8 cellular contexts compared by ENCODE assay signal in genomic region chr5:53110156-53110555, GRCh38. TPM values are rescaled to one million over a fixed set of nuclear protein-coding genes. Genes with fewer than 3 reads are reported as not detected.
DNase-seq lines count a peak whose midpoint lies in the region; ATAC-seq and TF ChIP-seq lines count a peak whose summit lies in the region.

No MANE protein-coding gene starts in this region.

- TF ChIP-seq CTCF in HEK293 (tag by site-specific recombination; IDR thresholded peaks at IDR 0.05) (no peak), SK-N-SH (IDR thresholded peaks at IDR 0.05) (no peak), fibroblast of the aortic adventitia (IDR thresholded peaks at IDR 0.05; ENCODE audit: insufficient read depth, low read length) (no peak), retinal pigment epithelial cell (conservative IDR thresholded peaks at IDR 0.05; ENCODE audit: low read depth, low read length) (no peak), foreskin keratinocyte (conservative IDR thresholded peaks at IDR 0.05) (no peak)

- POLR2A ChIA-PET in HEK293 (lab: Yijun Ruan, JAX) (interaction anchor here (0.5 to 1.7 kb wide), 13 partner anchors 9 to 967 kb away, joined by 3 to 9 read pairs (median 3); partner anchors contain the start of gene ITGA2), SK-N-SH (lab: Yijun Ruan, JAX) (no interaction called here)

- CTCF ChIA-PET in HEK293 (lab: Yijun Ruan, JAX): interaction anchor here (0.7 to 1.6 kb wide), 6 partner anchors 11 to 194 kb away, joined by 3 to 5 read pairs (median 3); no protein-coding TSS in a partner anchor
- CTCF ChIA-PET in SK-N-SH (lab: Yijun Ruan, JAX): interaction anchor here (1.5 to 1.7 kb wide), 3 partner anchors 11 to 162 kb away, joined by 3 to 6 read pairs (median 4); no protein-coding TSS in a partner anchor

- peak overlapping the region; percentile 86 for H3K4me2 ChIP-seq in SK-N-SH

- no peaks in the 10 kb centered on the region for H4K20me1 ChIP-seq in SK-N-SH (ENCODE audit: insufficient read depth)

- no peaks in the 10 kb centered on the region for H3K9me2 ChIP-seq in SK-N-SH

- H3K36me3 ChIP-seq in HEK293 (ENCODE audit: control insufficient read depth in 2 of 2, insufficient read depth in 1 of 2, low read length in 2 of 2) (peaks cover 2 to 25% of the 10 kb centered on the region in 2 experiments; a peak in 2 of 3 replicates), SK-N-SH (replicated peaks in 1 of 2; ENCODE audit: control insufficient read depth in 1 of 2, insufficient read depth in 2 of 2, low read length in 1 of 2) (peaks cover 0 to 22% of the 10 kb centered on the region in 2 experiments)

- peak; percentile 16 for ATAC-seq in GM18498 (IDR thresholded peaks at IDR 0.05; ENCODE audit: unreplicated experiment)
- ATAC-seq in foreskin keratinocyte: no peak

- WGBS in SK-N-SH (ENCODE audit: low lambda C conversion rate): 1% methylated on average over 6 of the region's 6 CpGs

- H3K27ac ChIP-seq in HEK293 (ENCODE audit: extremely low read depth, low read depth, low read length): peak overlapping the region; percentile 72; the same call in 1 of the 2 replicates
- H3K27ac ChIP-seq in SK-N-SH (ENCODE audit: low read depth in 2 of 2, low read length in 1 of 2): peak overlapping the region in 1 of 2 experiments; percentile 89; a peak in 3 of 4 replicates
- H3K27ac ChIP-seq in foreskin keratinocyte: no peak overlapping the region

- H3K4me1 ChIP-seq in HEK293 (ENCODE audit: control insufficient read depth, insufficient read depth, low read length) (peaks cover 10% of the 10 kb centered on the region; the same call in 1 of the 2 replicates), SK-N-SH (ENCODE audit: control insufficient read depth in 1 of 2, insufficient read depth in 2 of 2, low read depth in 1 of 2, low read length in 1 of 2) (peaks cover 6 to 9% of the 10 kb centered on the region in 2 experiments; a peak in 2 of 4 replicates), foreskin keratinocyte (peaks cover 8% of the 10 kb centered on the region)

- H3F3A ChIP-seq in SK-N-SH (replicated peaks; ENCODE audit: insufficient read depth): peaks cover 7% of the 10 kb centered on the region

- H3K27me3 ChIP-seq in SK-N-SH (ENCODE audit: insufficient read depth): no peaks in the 10 kb centered on the region
- H3K27me3 ChIP-seq in foreskin keratinocyte: no peaks in the 10 kb centered on the region

- DNase-seq in SK-N-SH (no peak), fibroblast of the aortic adventitia (ENCODE audit: low read depth) (no peak), retinal pigment epithelial cell (ENCODE audit: low read depth) (no peak), SHP77 (lab: John Stamatoyannopoulos, UW) (no peak), HUDEP-2 (lab: John Stamatoyannopoulos, UW; ENCODE audit: unreplicated experiment in 76 of 76) (no peak), foreskin keratinocyte (no peak)

- H3K4me3 ChIP-seq in HEK293 (ENCODE audit: low read depth, low read length): peak overlapping the region; percentile 80
- peak overlapping the region; percentile 75 to 84 for H3K4me3 ChIP-seq in SK-N-SH (ENCODE audit: low read depth in 2 of 2, low read length in 1 of 2)
- peak overlapping the region; percentile 88 for H3K4me3 ChIP-seq in fibroblast of the aortic adventitia (ENCODE audit: low read depth, low read length)
- H3K4me3 ChIP-seq in retinal pigment epithelial cell (ENCODE audit: low read length): peak overlapping the region; percentile 81

- TF ChIP-seq EP300 in SK-N-SH (IDR thresholded peaks at IDR 0.05; ENCODE audit: borderline replicate concordance in 1 of 2, low read depth in 1 of 2, low read length in 1 of 2): no peak

- peaks cover 31% of the 10 kb centered on the region for H3K79me2 ChIP-seq in SK-N-SH (ENCODE audit: insufficient read depth)

- H3K9me3 ChIP-seq in HEK293 (ENCODE audit: control insufficient read depth, insufficient read depth, low read depth, low read length) (no peaks in the 10 kb centered on the region), SK-N-SH (no peaks in the 10 kb centered on the region)

- H3K9ac ChIP-seq in SK-N-SH: peak overlapping the region; percentile 56

- TF ChIP-seq RAD21 in SK-N-SH (IDR thresholded peaks at IDR 0.05; ENCODE audit: low read length): no peak

- peak overlapping the region; percentile 66 for H2AFZ ChIP-seq in SK-N-SH (ENCODE audit: low read depth)

TF ChIP-seq in HEK293, 187 proteins besides CTCF, POLR2A, EP300 and RAD21:
- no peak for TF ChIP-seq ZNF174 (tag by site-specific recombination; IDR thresholded peaks at IDR 0.05)
- no peak for TF ChIP-seq GFI1B (tag by site-specific recombination; IDR thresholded peaks at IDR 0.05)
- no peak for TF ChIP-seq ZNF140 (tag by site-specific recombination; IDR thresholded peaks at IDR 0.05)
- TF ChIP-seq ZNF335 (tag by site-specific recombination; conservative IDR thresholded peaks at IDR 0.05): peak; percentile 11
- no peak for TF ChIP-seq ZNF404 (tag by site-specific recombination; IDR thresholded peaks at IDR 0.05)

TF ChIP-seq in SK-N-SH, 30 proteins besides CTCF, POLR2A, EP300 and RAD21:
- TF ChIP-seq EZH2phosphoT487 (IDR thresholded peaks at IDR 0.05; ENCODE audit: borderline replicate concordance, low read depth) (no peak), TCF12 (IDR thresholded peaks at IDR 0.05) (no peak), MXI1 (IDR thresholded peaks at IDR 0.05; ENCODE audit: low read depth, low read length) (no peak), SMC3 (IDR thresholded peaks at IDR 0.05; ENCODE audit: low read depth, low read length) (no peak), SIN3A (IDR thresholded peaks at IDR 0.05; ENCODE audit: borderline replicate concordance, low read depth, low read length) (no peak), FOXM1 (IDR thresholded peaks at IDR 0.05; ENCODE audit: low read depth) (no peak), GATA2 (CRISPR knock-in tag; IDR thresholded peaks at IDR 0.05) (no peak), REST (IDR thresholded peaks at IDR 0.05; ENCODE audit: low read depth, low read length) (no peak), NRF1 (IDR thresholded peaks at IDR 0.05; ENCODE audit: low read depth, low read length) (no peak), MAX (IDR thresholded peaks at IDR 0.05; ENCODE audit: low read depth) (no peak), NFIC (IDR thresholded peaks at IDR 0.05; ENCODE audit: borderline replicate concordance) (no peak), TAF1 (IDR thresholded peaks at IDR 0.05; ENCODE audit: borderline replicate concordance, low read depth, low read length) (no peak)
TF ChIP-seq in SK-N-SH: peak in this region for 0.

RNA-seq across cellular contexts. Expression of gene MOCS2, which starts 0.6 kb away (rescaled TPM):
- 26.4 and 35.2 TPM in 2 replicates for polyA plus RNA-seq in SK-N-SH (2012; rRNA removed)
- polyA plus RNA-seq in SK-N-SH (2012; cell fraction: cytosol; rRNA removed): 42.3 and 56.5 TPM in 2 replicates
- 8.4 and 15.1 TPM in 2 replicates for polyA plus RNA-seq in SK-N-SH (2012; cell fraction: nucleus; rRNA removed)
- 74.2 and 74.8 TPM in 2 replicates for total RNA-seq in fibroblast of the aortic adventitia (ENCODE audit: low replicate concordance)
- total RNA-seq in foreskin keratinocyte: 47.7 and 48.3 TPM in 2 replicates
- polyA plus RNA-seq in foreskin keratinocyte: 46.4 and 49.8 TPM in 2 replicates
